ENCODE assay signal across 30 cellular contexts in the genomic region with DNA sequence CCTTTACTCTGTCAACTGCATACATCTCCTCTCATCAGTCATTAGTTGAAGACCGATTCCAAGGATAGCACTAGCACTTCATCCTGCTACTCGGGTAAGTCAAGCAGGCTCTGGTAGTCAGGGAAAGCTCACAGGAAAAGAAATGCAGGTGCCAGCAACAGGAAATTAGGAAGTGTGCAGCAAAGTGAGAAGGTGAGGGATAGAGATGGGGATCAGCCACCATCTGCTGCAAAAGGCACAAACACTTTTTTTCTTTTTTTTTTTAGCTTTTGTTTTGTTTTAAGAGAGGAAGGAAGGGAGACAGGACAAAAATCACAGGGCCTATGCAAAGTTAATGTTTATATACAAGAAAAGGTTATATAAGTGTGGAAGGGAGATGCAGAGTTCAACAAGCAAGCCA. TPM values are rescaled to one million over a fixed set of nuclear protein-coding genes. Genes with fewer than 3 reads are reported as not detected.
"Had no signal": no experiment of that assay in that cellular context is flagged by ENCODE, and none has a peak within 500 bp of the region (broad histone marks: within the 10 kb centered on the region; RNA-seq: fewer than 3 reads in every experiment).

No MANE protein-coding gene starts in this region.

- H3K4me3 Mint-ChIP-seq: activated CD4-positive, alpha-beta memory T cell treated with anti-CD3 and anti-CD28 coated beads, Interleukin-2, amount 10 ng/mL, durations not matched to agents 7 days and 5 days; activated naive CD4-positive, alpha-beta T cell treated with anti-CD3 and anti-CD28 coated beads, Interleukin-2, amount 50 U/mL, for 24 hours; activated naive CD8-positive, alpha-beta T cell treated with anti-CD3 and anti-CD28 coated beads, Interleukin-2, amount 50 U/mL, for 24 hours; activated T-cell treated with anti-CD3 and anti-CD28 coated beads, Interleukin-2, amount 50 U/mL, for 24 hours; central memory CD8-positive, alpha-beta T cell; dendritic cell treated with granulocyte-macrophage colony-stimulating factor and Interleukin-4, amounts not matched to agents 40 ng/mL and 50 ng/mL, for 4 days; mesothelial cell of epicardium; T-helper 2 cell treated with Interferon-gamma antibody and Interleukin-4, amounts not matched to agents 5 μg/mL and 100 μg/mL, for 36 hours had no signal

- H3K4me1 Mint-ChIP-seq: central memory CD8-positive, alpha-beta T cell; mesothelial cell of epicardium had no signal

- ATAC-seq: activated naive CD8-positive, alpha-beta T cell treated with anti-CD3 and anti-CD28 coated beads, Interleukin-2, amount 50 U/mL, for 24 hours; gastroesophageal sphincter; left ventricle myocardium superior; naive thymus-derived CD4-positive, alpha-beta T cell had no signal

- H3K27me3 Mint-ChIP-seq: activated CD4-positive, alpha-beta memory T cell treated with anti-CD3 and anti-CD28 coated beads, Interleukin-2, amount 10 ng/mL, durations not matched to agents 7 days and 5 days; activated naive CD4-positive, alpha-beta T cell treated with anti-CD3 and anti-CD28 coated beads, Interleukin-2, amount 50 U/mL, for 24 hours; activated naive CD8-positive, alpha-beta T cell treated with anti-CD3 and anti-CD28 coated beads, Interleukin-2, amount 50 U/mL, for 24 hours; activated T-cell treated with anti-CD3 and anti-CD28 coated beads, Interleukin-2, amount 50 U/mL, for 24 hours; central memory CD8-positive, alpha-beta T cell; dendritic cell treated with granulocyte-macrophage colony-stimulating factor and Interleukin-4, amounts not matched to agents 40 ng/mL and 50 ng/mL, for 4 days; naive thymus-derived CD4-positive, alpha-beta T cell had no signal

- H3K4me3 ChIP-seq: gastroesophageal sphincter, hepatocyte, ovary, prostate gland, sigmoid colon, smooth muscle cell, transverse colon had no signal

- H3K27me3 ChIP-seq: gastroesophageal sphincter, hepatocyte, ovary, sigmoid colon, transverse colon had no signal

- H3K27ac Mint-ChIP-seq: activated CD4-positive, alpha-beta memory T cell treated with anti-CD3 and anti-CD28 coated beads, Interleukin-2, amount 10 ng/mL, durations not matched to agents 7 days and 5 days; activated naive CD4-positive, alpha-beta T cell treated with anti-CD3 and anti-CD28 coated beads, Interleukin-2, amount 50 U/mL, for 24 hours; activated naive CD8-positive, alpha-beta T cell treated with anti-CD3 and anti-CD28 coated beads, Interleukin-2, amount 50 U/mL, for 24 hours; activated T-cell treated with anti-CD3 and anti-CD28 coated beads, Interleukin-2, amount 50 U/mL, for 24 hours; activated T-helper 2 cell treated with anti-CD3 and anti-CD28 coated beads, Interferon-gamma antibody, Interleukin-2, Interleukin-4, amounts not matched to agents 10 μg/mL and 5 μg/mL and 100 μg/mL, durations not matched to agents 14 hours and 24 hours and 36 hours; dendritic cell treated with granulocyte-macrophage colony-stimulating factor and Interleukin-4, amounts not matched to agents 40 ng/mL and 50 ng/mL, for 4 days; mesothelial cell of epicardium; T-helper 2 cell treated with Interferon-gamma antibody and Interleukin-4, amounts not matched to agents 5 μg/mL and 100 μg/mL, for 36 hours had no signal

- H3K27ac ChIP-seq: gastroesophageal sphincter, hepatocyte, ovary, prostate gland, sigmoid colon, transverse colon had no signal

- DNase-seq: activated CD4-positive, alpha-beta memory T cell treated with anti-CD3 and anti-CD28 coated beads, Interleukin-2, amount 10 ng/mL, durations not matched to agents 7 days and 5 days; activated CD4-positive, alpha-beta T cell treated with anti-CD3 and anti-CD28 coated beads for 4 hours; activated CD4-positive, CD25-positive, alpha-beta regulatory T cell; activated CD8-positive, alpha-beta memory T cell treated with anti-CD3 and anti-CD28 coated beads, Interleukin-2, amount 50 U/mL, for 48 hours; activated naive CD8-positive, alpha-beta T cell treated with anti-CD3 and anti-CD28 coated beads, Interleukin-2, amount 50 U/mL, for 24 hours; activated T-cell treated with anti-CD3 and anti-CD28 coated beads, Interleukin-2, amount 50 U/mL, for 24 hours; anterior cingulate cortex; effector memory CD4-positive, alpha-beta T cell; islet precursor cell; left ventricle myocardium superior; mammary epithelial cell; naive thymus-derived CD4-positive, alpha-beta T cell; ovary; sigmoid colon; stimulated activated CD4-positive, alpha-beta T cell treated with anti-CD3 and anti-CD28 coated beads, Interleukin-1b, Interleukin-23, amount 100 ng/mL, for 48 hours; stimulated activated naive CD4-positive, alpha-beta T cell treated with Interleukin-2 at 50 U/mL for 16 hours; T-helper 1 cell; transverse colon had no signal

- H3K9me3 Mint-ChIP-seq: activated naive CD4-positive, alpha-beta T cell treated with anti-CD3 and anti-CD28 coated beads, Interleukin-2, amount 50 U/mL, for 24 hours; central memory CD8-positive, alpha-beta T cell had no signal

RNA-seq across cellular contexts. Expression of gene BTLA, which starts 9.0 kb away (rescaled TPM):
- total RNA-seq: bronchial epithelial cell, fibroblast of villous mesenchyme, hepatocyte, left ventricle myocardium superior, mammary epithelial cell, mesothelial cell of epicardium, sigmoid colon, smooth muscle cell had no signal
